1 cellular context compared by ENCODE assay signal in the genomic region with DNA sequence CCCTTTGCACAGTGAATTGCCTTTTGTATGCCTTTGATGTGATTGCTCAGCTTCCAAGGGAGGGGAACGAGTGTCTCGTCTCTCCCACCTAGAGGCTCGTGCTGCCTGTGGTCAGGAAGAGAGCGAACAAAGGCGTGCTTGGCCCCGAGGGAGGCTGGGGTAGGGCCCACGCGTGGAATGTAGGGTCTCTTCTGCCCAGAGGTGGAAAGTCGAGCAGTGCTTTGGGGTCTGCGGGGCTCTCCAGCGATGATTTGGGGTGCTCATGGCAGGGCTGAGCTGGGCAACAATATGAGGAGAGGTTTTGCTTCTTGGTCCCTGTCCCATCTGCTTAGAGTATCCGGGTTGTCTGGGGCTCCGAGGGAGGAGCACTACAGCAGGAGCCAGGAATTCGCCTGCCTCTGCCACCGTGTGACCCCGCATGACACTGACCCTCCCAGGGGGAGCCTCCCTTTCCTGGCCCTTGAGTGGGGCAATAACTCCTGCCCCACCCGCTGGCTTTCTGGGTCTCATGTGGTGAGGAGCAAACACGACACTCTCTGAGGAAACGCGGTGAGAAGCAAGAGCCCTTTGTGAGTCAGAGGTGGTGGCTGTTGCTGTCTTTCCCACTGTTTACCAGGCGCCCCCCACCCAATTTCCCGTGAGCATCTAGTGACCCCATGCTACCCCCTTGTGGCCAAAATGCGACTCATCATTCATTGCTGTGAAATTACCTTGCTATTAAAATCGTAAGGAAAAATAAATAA.
A peak's percentile ranks its signal among the peaks of the same experiment; 100 is the strongest.
TF ChIP-seq lines count a peak whose summit lies in the region.

No MANE protein-coding gene starts in this region.

TF ChIP-seq in HEK293, 187 proteins besides CTCF, POLR2A, EP300 and RAD21 (continued from another document):
- TF ChIP-seq, protein P1, sequence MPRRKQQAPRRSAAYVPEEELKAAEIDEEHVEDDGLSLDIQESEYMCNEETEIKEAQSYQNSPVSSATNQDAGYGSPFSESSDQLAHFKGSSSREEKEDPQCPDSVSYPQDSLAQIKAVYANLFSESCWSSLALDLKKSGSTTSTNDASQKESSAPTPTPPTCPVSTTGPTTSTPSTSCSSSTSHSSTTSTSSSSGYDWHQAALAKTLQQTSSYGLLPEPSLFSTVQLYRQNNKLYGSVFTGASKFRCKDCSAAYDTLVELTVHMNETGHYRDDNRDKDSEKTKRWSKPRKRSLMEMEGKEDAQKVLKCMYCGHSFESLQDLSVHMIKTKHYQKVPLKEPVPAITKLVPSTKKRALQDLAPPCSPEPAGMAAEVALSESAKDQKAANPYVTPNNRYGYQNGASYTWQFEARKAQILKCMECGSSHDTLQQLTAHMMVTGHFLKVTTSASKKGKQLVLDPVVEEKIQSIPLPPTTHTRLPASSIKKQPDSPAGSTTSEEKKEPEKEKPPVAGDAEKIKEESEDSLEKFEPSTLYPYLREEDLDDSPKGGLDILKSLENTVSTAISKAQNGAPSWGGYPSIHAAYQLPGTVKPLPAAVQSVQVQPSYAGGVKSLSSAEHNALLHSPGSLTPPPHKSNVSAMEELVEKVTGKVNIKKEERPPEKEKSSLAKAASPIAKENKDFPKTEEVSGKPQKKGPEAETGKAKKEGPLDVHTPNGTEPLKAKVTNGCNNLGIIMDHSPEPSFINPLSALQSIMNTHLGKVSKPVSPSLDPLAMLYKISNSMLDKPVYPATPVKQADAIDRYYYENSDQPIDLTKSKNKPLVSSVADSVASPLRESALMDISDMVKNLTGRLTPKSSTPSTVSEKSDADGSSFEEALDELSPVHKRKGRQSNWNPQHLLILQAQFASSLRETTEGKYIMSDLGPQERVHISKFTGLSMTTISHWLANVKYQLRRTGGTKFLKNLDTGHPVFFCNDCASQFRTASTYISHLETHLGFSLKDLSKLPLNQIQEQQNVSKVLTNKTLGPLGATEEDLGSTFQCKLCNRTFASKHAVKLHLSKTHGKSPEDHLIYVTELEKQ (tag by site-specific recombination; IDR thresholded peaks at IDR 0.05; ENCODE audit: borderline replicate concordance), result no peak
- TF ChIP-seq ZNF473 (tag by site-specific recombination; IDR thresholded peaks at IDR 0.05) (no peak), ZSCAN30 (tag by site-specific recombination; IDR thresholded peaks at IDR 0.05) (no peak), ZXDB (tag by site-specific recombination; IDR thresholded peaks at IDR 0.05) (no peak), ZNF660 (tag by site-specific recombination; IDR thresholded peaks at IDR 0.05) (peak; percentile 20; the same call in 1 of the 2 replicates), EGR2 (tag by site-specific recombination; IDR thresholded peaks at IDR 0.05; ENCODE audit: low read depth) (peak; percentile 56; the same call in 1 of the 2 replicates), ZBTB20 (tag by site-specific recombination; IDR thresholded peaks at IDR 0.05) (0 out of 2 replicates have a peak, but pooled peaks have one; percentile 23), ZNF561 (tag by site-specific recombination; IDR thresholded peaks at IDR 0.05; ENCODE audit: borderline replicate concordance) (no peak), ZNF324 (tag by site-specific recombination; IDR thresholded peaks at IDR 0.05) (no peak), ZNF132 (tag by site-specific recombination; IDR thresholded peaks at IDR 0.05; ENCODE audit: borderline replicate concordance) (no peak), KLF1 (tag by site-specific recombination; IDR thresholded peaks at IDR 0.05) (peak; percentile 96), BCL11A (tag by site-specific recombination; IDR thresholded peaks at IDR 0.05; ENCODE audit: low read depth) (no peak), SP7 (tag by site-specific recombination; IDR thresholded peaks at IDR 0.05) (peak; percentile 71), GLIS2 (tag by site-specific recombination; IDR thresholded peaks at IDR 0.05) (peak; percentile 48), ZNF239 (tag by site-specific recombination; IDR thresholded peaks at IDR 0.05) (no peak), SCRT2 (tag by site-specific recombination; IDR thresholded peaks at IDR 0.05) (0 out of 2 replicates have a peak, but pooled peaks have one; percentile 10), RBAK (tag by site-specific recombination; IDR thresholded peaks at IDR 0.05) (no peak), ZNF24 (tag by site-specific recombination; IDR thresholded peaks at IDR 0.05) (no peak), ZNF600 (tag by site-specific recombination; IDR thresholded peaks at IDR 0.05) (0 out of 2 replicates have a peak, but pooled peaks have one; percentile 20), FEZF1 (tag by site-specific recombination; IDR thresholded peaks at IDR 0.05) (peak; percentile 56; the same call in 1 of the 2 replicates), ZNF544 (tag by site-specific recombination; IDR thresholded peaks at IDR 0.05) (no peak), ZIC2 (tag by site-specific recombination; IDR thresholded peaks at IDR 0.05) (peak; percentile 99), ZNF776 (tag by site-specific recombination; IDR thresholded peaks at IDR 0.05; ENCODE audit: borderline replicate concordance) (no peak), ZFHX2 (tag by site-specific recombination; conservative IDR thresholded peaks at IDR 0.05) (peak; percentile 59), ZFP37 (tag by site-specific recombination; IDR thresholded peaks at IDR 0.05) (peak; percentile 20; the same call in 1 of the 2 replicates)
- TF ChIP-seq, protein P2, sequence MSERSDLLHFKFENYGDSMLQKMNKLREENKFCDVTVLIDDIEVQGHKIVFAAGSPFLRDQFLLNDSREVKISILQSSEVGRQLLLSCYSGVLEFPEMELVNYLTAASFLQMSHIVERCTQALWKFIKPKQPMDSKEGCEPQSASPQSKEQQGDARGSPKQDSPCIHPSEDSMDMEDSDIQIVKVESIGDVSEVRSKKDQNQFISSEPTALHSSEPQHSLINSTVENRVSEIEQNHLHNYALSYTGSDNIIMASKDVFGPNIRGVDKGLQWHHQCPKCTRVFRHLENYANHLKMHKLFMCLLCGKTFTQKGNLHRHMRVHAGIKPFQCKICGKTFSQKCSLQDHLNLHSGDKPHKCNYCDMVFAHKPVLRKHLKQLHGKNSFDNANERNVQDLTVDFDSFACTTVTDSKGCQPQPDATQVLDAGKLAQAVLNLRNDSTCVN (tag by site-specific recombination; optimal IDR thresholded peaks at IDR 0.05), result no peak
- TF ChIP-seq, protein P3, sequence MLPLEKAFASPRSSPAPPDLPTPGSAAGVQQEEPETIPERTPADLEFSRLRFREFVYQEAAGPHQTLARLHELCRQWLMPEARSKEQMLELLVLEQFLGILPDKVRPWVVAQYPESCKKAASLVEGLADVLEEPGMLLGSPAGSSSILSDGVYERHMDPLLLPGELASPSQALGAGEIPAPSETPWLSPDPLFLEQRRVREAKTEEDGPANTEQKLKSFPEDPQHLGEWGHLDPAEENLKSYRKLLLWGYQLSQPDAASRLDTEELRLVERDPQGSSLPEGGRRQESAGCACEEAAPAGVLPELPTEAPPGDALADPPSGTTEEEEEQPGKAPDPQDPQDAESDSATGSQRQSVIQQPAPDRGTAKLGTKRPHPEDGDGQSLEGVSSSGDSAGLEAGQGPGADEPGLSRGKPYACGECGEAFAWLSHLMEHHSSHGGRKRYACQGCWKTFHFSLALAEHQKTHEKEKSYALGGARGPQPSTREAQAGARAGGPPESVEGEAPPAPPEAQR (tag by site-specific recombination; IDR thresholded peaks at IDR 0.05), result no peak
- TF ChIP-seq, protein P4, sequence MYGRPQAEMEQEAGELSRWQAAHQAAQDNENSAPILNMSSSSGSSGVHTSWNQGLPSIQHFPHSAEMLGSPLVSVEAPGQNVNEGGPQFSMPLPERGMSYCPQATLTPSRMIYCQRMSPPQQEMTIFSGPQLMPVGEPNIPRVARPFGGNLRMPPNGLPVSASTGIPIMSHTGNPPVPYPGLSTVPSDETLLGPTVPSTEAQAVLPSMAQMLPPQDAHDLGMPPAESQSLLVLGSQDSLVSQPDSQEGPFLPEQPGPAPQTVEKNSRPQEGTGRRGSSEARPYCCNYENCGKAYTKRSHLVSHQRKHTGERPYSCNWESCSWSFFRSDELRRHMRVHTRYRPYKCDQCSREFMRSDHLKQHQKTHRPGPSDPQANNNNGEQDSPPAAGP (tag by site-specific recombination; IDR thresholded peaks at IDR 0.05), result peak; percentile 94
- TF ChIP-seq, protein P5, sequence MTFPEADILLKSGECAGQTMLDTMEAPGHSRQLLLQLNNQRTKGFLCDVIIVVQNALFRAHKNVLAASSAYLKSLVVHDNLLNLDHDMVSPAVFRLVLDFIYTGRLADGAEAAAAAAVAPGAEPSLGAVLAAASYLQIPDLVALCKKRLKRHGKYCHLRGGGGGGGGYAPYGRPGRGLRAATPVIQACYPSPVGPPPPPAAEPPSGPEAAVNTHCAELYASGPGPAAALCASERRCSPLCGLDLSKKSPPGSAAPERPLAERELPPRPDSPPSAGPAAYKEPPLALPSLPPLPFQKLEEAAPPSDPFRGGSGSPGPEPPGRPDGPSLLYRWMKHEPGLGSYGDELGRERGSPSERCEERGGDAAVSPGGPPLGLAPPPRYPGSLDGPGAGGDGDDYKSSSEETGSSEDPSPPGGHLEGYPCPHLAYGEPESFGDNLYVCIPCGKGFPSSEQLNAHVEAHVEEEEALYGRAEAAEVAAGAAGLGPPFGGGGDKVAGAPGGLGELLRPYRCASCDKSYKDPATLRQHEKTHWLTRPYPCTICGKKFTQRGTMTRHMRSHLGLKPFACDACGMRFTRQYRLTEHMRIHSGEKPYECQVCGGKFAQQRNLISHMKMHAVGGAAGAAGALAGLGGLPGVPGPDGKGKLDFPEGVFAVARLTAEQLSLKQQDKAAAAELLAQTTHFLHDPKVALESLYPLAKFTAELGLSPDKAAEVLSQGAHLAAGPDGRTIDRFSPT (tag by site-specific recombination; IDR thresholded peaks at IDR 0.05), result 0 out of 2 replicates have a peak, but pooled peaks have one; percentile 47
